ENCODE assay signal across 1 cellular context in genomic region chr3:193816028-193816395, GRCh38.
TF ChIP-seq lines count a peak whose summit lies in the region.

No MANE protein-coding gene starts in this region.

TF ChIP-seq in H1, 55 proteins besides CTCF, POLR2A, EP300 and RAD21:
- no peak for TF ChIP-seq TBP (IDR thresholded peaks at IDR 0.05; ENCODE audit: low read depth, low read length)
- TF ChIP-seq KDM1A (IDR thresholded peaks at IDR 0.05; ENCODE audit: borderline replicate concordance, low read length): no peak
- no peak for TF ChIP-seq USF2 (IDR thresholded peaks at IDR 0.05; ENCODE audit: low read length)
- TF ChIP-seq RXRA (IDR thresholded peaks at IDR 0.05; ENCODE audit: insufficient read depth, low read depth, low read length): no peak
- TF ChIP-seq BCL11A (IDR thresholded peaks at IDR 0.05; ENCODE audit: low read depth in 2 of 2, low read length in 2 of 2): no peak
- TF ChIP-seq POLR2AphosphoS5 (IDR thresholded peaks at IDR 0.05; ENCODE audit: low read depth, low read length): no peak
